ENCODE assay signal across 28 cellular contexts in the genomic region with DNA sequence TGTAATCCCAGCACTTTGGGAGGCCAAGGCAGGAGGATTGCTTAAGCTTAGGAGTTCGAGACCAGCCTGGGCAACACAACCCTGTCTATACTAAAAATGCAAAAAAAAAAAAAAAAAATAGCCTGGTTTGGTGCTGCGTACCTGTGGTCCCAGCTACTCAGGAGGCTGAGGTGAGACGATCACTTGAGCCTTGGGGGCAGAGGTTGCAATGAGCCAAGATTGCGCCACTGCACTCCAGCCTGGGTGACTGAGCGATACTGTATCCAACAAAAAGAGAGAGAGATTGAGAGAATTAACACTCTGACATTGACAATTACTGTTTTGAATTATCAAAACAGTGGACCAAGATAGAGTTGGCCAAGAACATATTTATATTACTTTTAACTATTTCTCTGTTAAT.
"Had no signal": no experiment of that assay in that cellular context is flagged by ENCODE, and none has a peak within 500 bp of the region (broad histone marks: within the 10 kb centered on the region; RNA-seq: fewer than 3 reads in every experiment).

No MANE protein-coding gene starts in this region.

- H3K4me1 Mint-ChIP-seq: immature natural killer cell had no signal

- H3K9me3 Mint-ChIP-seq: dendritic cell treated with granulocyte-macrophage colony-stimulating factor and Interleukin-4, amounts not matched to agents 40 ng/mL and 50 ng/mL, for 4 days; immature natural killer cell; naive thymus-derived CD4-positive, alpha-beta T cell; nephron; neural progenitor cell; stimulated activated naive B cell treated with anti-CD40 and anti-IgM and Interleukin-4, amounts not matched to agents 10 μg/mL and 1 μg/mL and 100 μg/mL, for 72 hours; stimulated activated naive CD8-positive, alpha-beta T cell treated with anti-CD3 and anti-CD28 coated beads, Interleukin-15, Interleukin-2, amounts not matched to agents 100 ng/mL and 50 ng/mL, for 24 hours had no signal

- H3K27ac Mint-ChIP-seq: dendritic cell treated with granulocyte-macrophage colony-stimulating factor and Interleukin-4, amounts not matched to agents 40 ng/mL and 50 ng/mL, for 4 days; immature natural killer cell; nephron; neural progenitor cell; stimulated activated naive B cell treated with anti-CD40 and anti-IgM and Interleukin-4, amounts not matched to agents 10 μg/mL and 1 μg/mL and 100 μg/mL, for 72 hours; stimulated activated naive CD8-positive, alpha-beta T cell treated with anti-CD3 and anti-CD28 coated beads, Interleukin-15, Interleukin-2, amounts not matched to agents 100 ng/mL and 50 ng/mL, for 24 hours had no signal

- H3K4me1 ChIP-seq: colonic mucosa, gastroesophageal sphincter, transverse colon, vagina had no signal

- H3K27me3 ChIP-seq: colonic mucosa, esophagus muscularis mucosa, foreskin keratinocyte, gastroesophageal sphincter, heart left ventricle, hepatocyte, neural progenitor cell, suprapubic skin, transverse colon, vagina had no signal

- H3K9ac ChIP-seq: neural progenitor cell had no signal

- H2AFZ ChIP-seq: hepatocyte, neural progenitor cell had no signal

- ATAC-seq: foreskin keratinocyte; gastroesophageal sphincter; heart left ventricle; left colon; naive thymus-derived CD4-positive, alpha-beta T cell; psoas muscle; right cardiac atrium; stimulated activated naive B cell treated with anti-CD40 and anti-IgM and Interleukin-4, amounts not matched to agents 10 μg/mL and 1 μg/mL and 100 μg/mL, for 72 hours had no signal

- H3K27me3 Mint-ChIP-seq: dendritic cell treated with granulocyte-macrophage colony-stimulating factor and Interleukin-4, amounts not matched to agents 40 ng/mL and 50 ng/mL, for 4 days; naive thymus-derived CD4-positive, alpha-beta T cell; stimulated activated naive B cell treated with anti-CD40 and anti-IgM and Interleukin-4, amounts not matched to agents 10 μg/mL and 1 μg/mL and 100 μg/mL, for 72 hours; stimulated activated naive CD8-positive, alpha-beta T cell treated with anti-CD3 and anti-CD28 coated beads, Interleukin-15, Interleukin-2, amounts not matched to agents 100 ng/mL and 50 ng/mL, for 24 hours had no signal

- H3K4me3 ChIP-seq: colonic mucosa, esophagus muscularis mucosa, gastroesophageal sphincter, heart left ventricle, hepatocyte, neural progenitor cell, psoas muscle, skin epidermis, suprapubic skin, transverse colon, vagina had no signal

- H3K4me2 ChIP-seq: hepatocyte, neural progenitor cell had no signal

- DNase-seq: colonic mucosa; effector memory CD4-positive, alpha-beta T cell; foreskin keratinocyte; heart left ventricle; immature natural killer cell; islet precursor cell; kidney glomerular epithelial cell; left colon; mesenchymal stem cell; midbrain; naive thymus-derived CD4-positive, alpha-beta T cell; psoas muscle; right cardiac atrium; stimulated activated CD4-positive, alpha-beta T cell treated with anti-CD3 and anti-CD28 coated beads, Interleukin-15, amount 100 ng/mL, for 24 hours; stimulated activated CD4-positive, alpha-beta T cell treated with anti-CD3 and anti-CD28 coated beads, Interleukin-2, amount 100 ng/mL, for 48 hours; stimulated activated naive B cell treated with anti-CD40 and anti-IgM and Interleukin-4, amounts not matched to agents 10 μg/mL and 1 μg/mL and 100 μg/mL, for 72 hours; transverse colon had no signal

- FAIRE-seq: endothelial cell of umbilical vein had no signal

- H3K27ac ChIP-seq: colonic mucosa, esophagus muscularis mucosa, foreskin keratinocyte, gastroesophageal sphincter, heart left ventricle, hepatocyte, neural progenitor cell, psoas muscle, skin epidermis, suprapubic skin, transverse colon, vagina had no signal

- H3K4me3 Mint-ChIP-seq: dendritic cell treated with granulocyte-macrophage colony-stimulating factor and Interleukin-4, amounts not matched to agents 40 ng/mL and 50 ng/mL, for 4 days; immature natural killer cell; naive thymus-derived CD4-positive, alpha-beta T cell; nephron; neural progenitor cell; stimulated activated naive B cell treated with anti-CD40 and anti-IgM and Interleukin-4, amounts not matched to agents 10 μg/mL and 1 μg/mL and 100 μg/mL, for 72 hours; stimulated activated naive CD8-positive, alpha-beta T cell treated with anti-CD3 and anti-CD28 coated beads, Interleukin-15, Interleukin-2, amounts not matched to agents 100 ng/mL and 50 ng/mL, for 24 hours had no signal

- H3K36me3 ChIP-seq: colonic mucosa, neural progenitor cell, suprapubic skin, transverse colon, vagina had no signal

- H3K9me3 ChIP-seq: colonic mucosa, esophagus muscularis mucosa, gastroesophageal sphincter, heart left ventricle, psoas muscle, suprapubic skin, transverse colon, vagina had no signal
